ENCODE assay signal across 13 cellular contexts in the genomic region with DNA sequence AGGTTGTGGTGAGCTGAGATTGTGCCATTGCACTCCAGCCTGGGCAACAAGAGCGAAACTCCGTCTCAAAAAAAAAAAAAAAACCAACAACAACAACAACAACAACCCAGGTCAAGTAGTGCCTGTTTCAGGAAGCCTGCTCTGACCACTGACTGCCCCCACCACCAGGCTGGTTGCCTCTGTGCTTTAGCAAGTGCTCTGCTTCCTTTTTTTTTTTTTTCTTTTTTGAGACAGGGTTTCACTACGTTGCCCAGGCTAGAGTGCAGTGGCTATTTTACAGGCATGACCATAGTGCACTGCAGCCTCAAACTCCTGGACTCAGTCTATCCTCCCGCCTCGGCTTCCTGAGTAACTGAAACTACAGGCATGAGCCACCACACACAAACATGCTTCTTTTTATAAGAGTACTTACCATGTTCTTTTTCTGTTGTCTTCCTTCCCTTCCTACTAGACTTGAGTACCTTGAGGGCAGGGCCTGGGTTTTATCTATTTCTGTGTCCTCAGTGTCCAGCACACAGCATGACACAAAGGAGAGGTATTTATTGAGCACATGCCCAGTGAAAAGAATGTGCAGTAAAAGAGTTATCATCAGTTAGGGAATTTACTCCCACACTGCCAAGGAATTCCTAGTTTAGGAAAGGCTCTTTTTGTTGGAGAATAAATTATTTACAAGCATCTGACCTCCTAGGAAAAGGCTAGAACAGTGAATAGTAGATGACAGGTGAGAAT. TPM values are rescaled to one million over a fixed set of nuclear protein-coding genes. Genes with fewer than 3 reads are reported as not detected.
DNase-seq lines count a peak whose midpoint lies in the region; ATAC-seq and TF ChIP-seq lines count a peak whose summit lies in the region.
"Had no signal": no experiment of that assay in that cellular context is flagged by ENCODE, and none has a peak within 500 bp of the region (broad histone marks: within the 10 kb centered on the region; RNA-seq: fewer than 3 reads in every experiment).

No MANE protein-coding gene starts in this region.

- no peaks in the 10 kb centered on the region for H3K27me3 Mint-ChIP-seq in stimulated activated memory B cell treated with anti-CD40 and anti-IgM and Interleukin-4, amounts not matched to agents 10 μg/mL and 1 μg/mL and 100 μg/mL, for 72 hours
- peaks cover 6 to 15% of the 10 kb centered on the region in 2 donors for H3K27me3 Mint-ChIP-seq in natural killer cell treated with Interleukin-12 subunit alpha and Interleukin-12 subunit beta and Interleukin-15 and Interleukin-18, amount 100 ng/mL, for 72 hours

- H3K9me3 Mint-ChIP-seq in stimulated activated memory B cell treated with anti-CD40 and anti-IgM and Interleukin-4, amounts not matched to agents 10 μg/mL and 1 μg/mL and 100 μg/mL, for 72 hours = no peaks in the 10 kb centered on the region
- no peaks in the 10 kb centered on the region for H3K9me3 Mint-ChIP-seq in natural killer cell treated with Interleukin-12 subunit alpha and Interleukin-12 subunit beta and Interleukin-15 and Interleukin-18, amount 100 ng/mL, for 72 hours
- H3K9me3 Mint-ChIP-seq: activated CD4-positive, alpha-beta T cell treated with anti-CD3 and anti-CD28 coated beads, Interleukin-2, amount 10 ng/mL, durations not matched to agents 24 days and 14 days had no signal

- no peak overlapping the region for H3K27ac Mint-ChIP-seq in stimulated activated memory B cell treated with anti-CD40 and anti-IgM and Interleukin-4, amounts not matched to agents 10 μg/mL and 1 μg/mL and 100 μg/mL, for 72 hours
- peak overlapping the region in 1 of 2 donors; percentile 53 for H3K27ac Mint-ChIP-seq in natural killer cell treated with Interleukin-12 subunit alpha and Interleukin-12 subunit beta and Interleukin-15 and Interleukin-18, amount 100 ng/mL, for 72 hours
- H3K27ac Mint-ChIP-seq: activated CD4-positive, alpha-beta T cell treated with anti-CD3 and anti-CD28 coated beads, Interleukin-2, amount 10 ng/mL, durations not matched to agents 24 days and 14 days had no signal

- H3K4me1 Mint-ChIP-seq in stimulated activated memory B cell treated with anti-CD40 and anti-IgM and Interleukin-4, amounts not matched to agents 10 μg/mL and 1 μg/mL and 100 μg/mL, for 72 hours = peaks cover 20% of the 10 kb centered on the region
- H3K4me1 Mint-ChIP-seq in natural killer cell treated with Interleukin-12 subunit alpha and Interleukin-12 subunit beta and Interleukin-15 and Interleukin-18, amount 100 ng/mL, for 72 hours (ENCODE audit: low read depth in 2 of 2) = peaks cover 7 to 12% of the 10 kb centered on the region in 2 donors

- no peak overlapping the region for H3K4me3 Mint-ChIP-seq in stimulated activated memory B cell treated with anti-CD40 and anti-IgM and Interleukin-4, amounts not matched to agents 10 μg/mL and 1 μg/mL and 100 μg/mL, for 72 hours
- H3K4me3 Mint-ChIP-seq in natural killer cell treated with Interleukin-12 subunit alpha and Interleukin-12 subunit beta and Interleukin-15 and Interleukin-18, amount 100 ng/mL, for 72 hours = no peak overlapping the region
- H3K4me3 Mint-ChIP-seq: activated CD4-positive, alpha-beta T cell treated with anti-CD3 and anti-CD28 coated beads, Interleukin-2, amount 10 ng/mL, durations not matched to agents 24 days and 14 days had no signal

- no peaks in the 10 kb centered on the region for H3K36me3 Mint-ChIP-seq in stimulated activated memory B cell treated with anti-CD40 and anti-IgM and Interleukin-4, amounts not matched to agents 10 μg/mL and 1 μg/mL and 100 μg/mL, for 72 hours
- H3K36me3 Mint-ChIP-seq in natural killer cell treated with Interleukin-12 subunit alpha and Interleukin-12 subunit beta and Interleukin-15 and Interleukin-18, amount 100 ng/mL, for 72 hours = no peaks in the 10 kb centered on the region

- DNase-seq in EH (ENCODE audit: low read depth) = peak; percentile 95
- peak; percentile 98 for DNase-seq in NCI-H226
- peak; percentile 37 for DNase-seq in dedifferentiated amniotic fluid mesenchymal stem cell (ENCODE audit: extremely low spot score)
- no peak for DNase-seq in omental fat pad (ENCODE audit: low spot score)
- DNase-seq in NCI-H1105 (lab: John Stamatoyannopoulos, UW) = no peak
- no peak for DNase-seq in natural killer cell treated with Interleukin-12 subunit alpha and Interleukin-12 subunit beta and Interleukin-15 and Interleukin-18, amount 100 ng/mL, for 72 hours (ENCODE audit: low spot score)
- DNase-seq: activated CD4-positive, alpha-beta T cell treated with anti-CD3 and anti-CD28 coated beads, Interleukin-2, amount 10 ng/mL, durations not matched to agents 24 days and 14 days; anterior cingulate cortex; DND-41; head of caudate nucleus; Karpas-422 had no signal

- TF ChIP-seq CTCF in omental fat pad (IDR thresholded peaks at IDR 0.05) = no peak

- ATAC-seq in omental fat pad (ENCODE audit: low FRiP score) (peak; percentile 65), HG03095 (IDR thresholded peaks at IDR 0.05; ENCODE audit: unreplicated experiment) (no peak)
- ATAC-seq in stimulated activated memory B cell treated with anti-CD40 and anti-IgM and Interleukin-4, amounts not matched to agents 10 μg/mL and 1 μg/mL and 100 μg/mL, for 72 hours = no peak
- ATAC-seq in natural killer cell treated with Interleukin-12 subunit alpha and Interleukin-12 subunit beta and Interleukin-15 and Interleukin-18, amount 100 ng/mL, for 72 hours = no peak

RNA-seq across cellular contexts. Expression of gene COA7, which starts 9.9 kb away (rescaled TPM):
- 10 to 100 TPM in 3 of 4 donors, 1 to 10 TPM in 1; 8.2 to 26.5 (median 14.0) TPM for total RNA-seq in omental fat pad
- 10 to 100 TPM; 18.8 to 39.9 TPM for total RNA-seq in natural killer cell treated with Interleukin-12 subunit alpha and Interleukin-12 subunit beta and Interleukin-15 and Interleukin-18, amount 100 ng/mL, for 72 hours

RNA-seq across cellular contexts. Expression of gene ZYG11B, which starts 18.2 kb away (rescaled TPM):
- total RNA-seq in omental fat pad = 10 to 100 TPM; 23.4 to 46.2 (median 42.1) TPM
- 1 to 10 TPM; 5.8 to 8.3 TPM for total RNA-seq in natural killer cell treated with Interleukin-12 subunit alpha and Interleukin-12 subunit beta and Interleukin-15 and Interleukin-18, amount 100 ng/mL, for 72 hours

Comparison
In these comparisons a context has a peak if more than half of its experiments do, and no peak if none do; other contexts are left out.
1. DNase-seq: peak in EH (single experiment), NCI-H226 (single experiment) and dedifferentiated amniotic fluid mesenchymal stem cell (single experiment); none in omental fat pad (single experiment), NCI-H1105 (single experiment) and natural killer cell treated with Interleukin-12 subunit alpha and Interleukin-12 subunit beta and Interleukin-15 and Interleukin-18, amount 100 ng/mL, for 72 hours (single experiment).